In the genomic region with DNA sequence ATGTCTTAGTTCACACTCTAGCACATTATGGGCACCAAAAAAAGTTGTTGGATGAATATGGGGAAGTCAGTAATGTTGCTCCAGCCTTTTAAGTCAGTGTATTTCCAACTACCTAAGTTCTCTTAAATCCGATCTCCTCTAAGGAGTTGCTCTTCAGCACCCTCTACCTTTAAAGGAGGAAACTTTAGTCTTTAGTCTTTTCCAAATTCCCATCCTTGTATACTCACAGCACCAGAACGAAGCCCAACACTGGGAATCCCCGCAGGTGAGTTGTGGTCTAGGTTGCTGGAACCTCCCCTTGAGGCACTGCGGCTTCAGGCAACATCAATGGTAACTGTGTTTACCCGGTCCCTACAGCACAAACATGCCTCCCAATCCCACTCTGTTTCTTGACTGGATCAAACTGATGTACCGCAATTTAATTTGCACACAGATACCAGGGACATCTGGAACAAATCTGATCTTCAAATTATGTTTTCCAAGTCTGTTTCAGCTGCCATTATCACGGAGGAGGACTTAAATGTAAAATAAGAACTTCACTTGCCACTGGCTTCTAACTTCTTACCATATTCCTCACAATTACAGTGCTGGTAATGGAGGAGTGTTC, we compare ENCODE assay signal across 10 cellular contexts.
DNase-seq lines count a peak whose midpoint lies in the region; ATAC-seq and TF ChIP-seq lines count a peak whose summit lies in the region.
"Had no signal": no experiment of that assay in that cellular context is flagged by ENCODE, and none has a peak within 500 bp of the region (broad histone marks: within the 10 kb centered on the region; RNA-seq: fewer than 3 reads in every experiment).

No MANE protein-coding gene starts in this region.

- no peak for TF ChIP-seq POLR2A in right lobe of liver (IDR thresholded peaks at IDR 0.05)

- 76% methylated on average over 6 of the region's 7 CpGs for WGBS in right lobe of liver (ENCODE audit: insufficient coverage, low coverage, low lambda C conversion rate, missing lambda C conversion rate)

- H3K4me3 ChIP-seq in BE2C (ENCODE audit: low read depth, low read length) = no peak overlapping the region
- no peak overlapping the region for H3K4me3 ChIP-seq in brain microvascular endothelial cell (ENCODE audit: low read depth, low read length)
- no peak overlapping the region for H3K4me3 ChIP-seq in right lobe of liver
- H3K4me3 ChIP-seq: ovary had no signal

- H3K27me3 ChIP-seq in BE2C (no peaks in the 10 kb centered on the region), brain microvascular endothelial cell (replicated peaks) (no peaks in the 10 kb centered on the region), right lobe of liver (no peaks in the 10 kb centered on the region)
- H3K27me3 ChIP-seq: ovary had no signal

- H3K9me3 ChIP-seq in BE2C (no peaks in the 10 kb centered on the region), right lobe of liver (no peaks in the 10 kb centered on the region)
- H3K9me3 ChIP-seq: ovary had no signal

- in situ Hi-C loops in brain microvascular endothelial cell (cut with HindIII; ENCODE audit: low pct_ligation_motif_present, low sequenced_read_pairs) = no loop called here

- H3K27ac ChIP-seq in brain microvascular endothelial cell = no peak overlapping the region
- H3K27ac ChIP-seq in right lobe of liver = no peak overlapping the region
- H3K27ac ChIP-seq: ovary had no signal

- DNase-seq in BE2C = peak; percentile 33
- DNase-seq in brain microvascular endothelial cell = no peak
- no peak for DNase-seq in right lobe of liver
- no peak for DNase-seq in DMS153 (lab: John Stamatoyannopoulos, UW)
- DNase-seq: activated CD8-positive, alpha-beta memory T cell treated with anti-CD3 and anti-CD28 coated beads, Interleukin-2, amount 50 U/mL, for 4 hours; ovary had no signal

- intact Hi-C loops in right lobe of liver (cut with DNase I) = no loop called here

- H3K4me1 ChIP-seq in BE2C (peaks cover 8% of the 10 kb centered on the region), right lobe of liver (no peaks in the 10 kb centered on the region)

- TF ChIP-seq CTCF in BE2C (IDR thresholded peaks at IDR 0.05; ENCODE audit: low read depth, low read length) (peak; percentile 54), LNCAP (IDR thresholded peaks at IDR 0.05) (peak; percentile 40), brain microvascular endothelial cell (IDR thresholded peaks at IDR 0.05; ENCODE audit: low read depth, low read length, missing control alignments) (peak; percentile 46), right lobe of liver (IDR thresholded peaks at IDR 0.05) (peak in 3 of 4 donors; percentile 17 to 29 (median 26))

- peak in 1 of 4 donors; percentile 35 for ATAC-seq in right lobe of liver
- ATAC-seq in HG02759 (IDR thresholded peaks at IDR 0.05; ENCODE audit: unreplicated experiment) = no peak
- no peak for ATAC-seq in GM21367 (IDR thresholded peaks at IDR 0.05; ENCODE audit: unreplicated experiment)
- no peak for ATAC-seq in GM18870 (IDR thresholded peaks at IDR 0.05; ENCODE audit: unreplicated experiment)

- no peaks in the 10 kb centered on the region for H3K36me3 ChIP-seq in BE2C
- H3K36me3 ChIP-seq in brain microvascular endothelial cell (replicated peaks) = no peaks in the 10 kb centered on the region
- no peaks in the 10 kb centered on the region for H3K36me3 ChIP-seq in right lobe of liver
- H3K36me3 ChIP-seq: ovary had no signal
